Comparison of ENCODE assay signal across 8 cellular contexts in genomic region chr6:41921712-41921998, GRCh38. TPM values are rescaled to one million over a fixed set of nuclear protein-coding genes. Genes with fewer than 3 reads are reported as not detected.
A peak's percentile ranks its signal among the peaks of the same experiment; 100 is the strongest.
DNase-seq lines count a peak whose midpoint lies in the region; ATAC-seq and TF ChIP-seq lines count a peak whose summit lies in the region.

No MANE protein-coding gene starts in this region.

- peaks cover 27% of the 10 kb centered on the region for H3K36me3 Mint-ChIP-seq in T-helper 1 cell treated with Interleukin-12 subunit alpha and Interleukin-12 subunit beta and Interleukin-4 antibody, amounts not matched to agents 30 μg/mL and 1 μg/mL, for 36 hours (ENCODE audit: low read depth)

- H3K27ac Mint-ChIP-seq in T-helper 1 cell treated with Interleukin-12 subunit alpha and Interleukin-12 subunit beta and Interleukin-4 antibody, amounts not matched to agents 30 μg/mL and 1 μg/mL, for 36 hours = peak overlapping the region; percentile 99

- H3K27me3 ChIP-seq in BLaER1 = no peaks in the 10 kb centered on the region

- peak overlapping the region; percentile 97 for H3K27ac ChIP-seq in BLaER1

- TF ChIP-seq CTCF in HFF-Myc (IDR thresholded peaks at IDR 0.05; ENCODE audit: low read depth, low read length, missing control alignments) = no peak

- H3K4me3 ChIP-seq in BLaER1 = peak overlapping the region; percentile 95
- H3K4me3 ChIP-seq in HFF-Myc (replicated peaks; ENCODE audit: low read depth, low read length) = peak overlapping the region; percentile 64

- no peaks in the 10 kb centered on the region for H3K27me3 Mint-ChIP-seq in T-helper 1 cell treated with Interleukin-12 subunit alpha and Interleukin-12 subunit beta and Interleukin-4 antibody, amounts not matched to agents 30 μg/mL and 1 μg/mL, for 36 hours (ENCODE audit: low read depth)

- no peaks in the 10 kb centered on the region for H3K9me3 Mint-ChIP-seq in T-helper 1 cell treated with Interleukin-12 subunit alpha and Interleukin-12 subunit beta and Interleukin-4 antibody, amounts not matched to agents 30 μg/mL and 1 μg/mL, for 36 hours

- H3K4me3 Mint-ChIP-seq in T-helper 1 cell treated with Interleukin-12 subunit alpha and Interleukin-12 subunit beta and Interleukin-4 antibody, amounts not matched to agents 30 μg/mL and 1 μg/mL, for 36 hours = peak overlapping the region; percentile 97

- intact Hi-C loops in sciatic nerve (cut with DNase I) = no loop called here

- peak overlapping the region; percentile 90 for H3K4me2 ChIP-seq in BLaER1

- ATAC-seq in sciatic nerve (peak; percentile 11), HG02623 (IDR thresholded peaks at IDR 0.05; ENCODE audit: unreplicated experiment) (no peak), GM18868 (IDR thresholded peaks at IDR 0.05; ENCODE audit: unreplicated experiment) (no peak)

- peaks cover 52% of the 10 kb centered on the region for H3K4me1 ChIP-seq in BLaER1

- H3K9me3 ChIP-seq in BLaER1 = no peaks in the 10 kb centered on the region

- peak overlapping the region; percentile 98 for H3K9ac ChIP-seq in BLaER1

- H3K36me3 ChIP-seq in BLaER1 = peaks cover 55% of the 10 kb centered on the region

- peaks cover 43% of the 10 kb centered on the region for H3K4me1 Mint-ChIP-seq in T-helper 1 cell treated with Interleukin-12 subunit alpha and Interleukin-12 subunit beta and Interleukin-4 antibody, amounts not matched to agents 30 μg/mL and 1 μg/mL, for 36 hours (ENCODE audit: low read depth)

- no peak for DNase-seq in HFF-Myc (ENCODE audit: extremely low read depth, low read depth)
- DNase-seq in foreskin melanocyte = peak; percentile 54
- no peak for DNase-seq in sciatic nerve (ENCODE audit: low spot score)
- DNase-seq in NCI-H1092 (lab: John Stamatoyannopoulos, UW) = no peak

- H4K20me1 ChIP-seq in BLaER1 = peaks cover 60% of the 10 kb centered on the region

RNA-seq across cellular contexts. Expression of gene BYSL, which starts 0.4 kb away (rescaled TPM):
- 16.0 TPM for total RNA-seq in sciatic nerve

RNA-seq across cellular contexts. Expression of gene MED20, which starts 0.7 kb away (rescaled TPM):
- total RNA-seq in sciatic nerve = 14.6 TPM

RNA-seq across cellular contexts. Expression of gene CCND3, which starts 20.0 kb away (rescaled TPM):
- total RNA-seq in sciatic nerve = 62.9 TPM

RNA-seq across cellular contexts. Expression of gene USP49, which starts 26.5 kb away (rescaled TPM):
- total RNA-seq in sciatic nerve = 6.4 TPM
